ENCODE assay signal across 17 cellular contexts in genomic region chr11:66216911-66217310, GRCh38.
"Had no signal": no experiment of that assay in that cellular context is flagged by ENCODE, and none has a peak within 500 bp of the region (broad histone marks: within the 10 kb centered on the region; RNA-seq: fewer than 3 reads in every experiment).

No MANE protein-coding gene starts in this region.

- H3K4me3 Mint-ChIP-seq: endodermal cell, natural killer cell, neural crest cell had no signal

- H3K36me3 ChIP-seq: colonic mucosa, ovary had no signal

- H3K4me3 ChIP-seq: colonic mucosa, heart left ventricle, mucosa of descending colon, ovary, smooth muscle cell had no signal

- H3K27ac Mint-ChIP-seq: endodermal cell had no signal

- H3K9me3 ChIP-seq: colonic mucosa, heart left ventricle, mucosa of descending colon, ovary had no signal

- H3K4me1 ChIP-seq: colonic mucosa, heart left ventricle had no signal

- H3K9me3 Mint-ChIP-seq: endodermal cell, natural killer cell, neural crest cell had no signal

- H3K27me3 Mint-ChIP-seq: progenitor cell of endocrine pancreas had no signal

- H3K27ac ChIP-seq: colonic mucosa, heart left ventricle, ovary had no signal

- DNase-seq: colonic mucosa; effector CD4-positive, alpha-beta T cell; endodermal cell; heart left ventricle; hypothalamus; kidney glomerular epithelial cell; mucosa of descending colon; natural killer cell; right cardiac atrium; stimulated activated CD4-positive, alpha-beta T cell treated with anti-CD3 and anti-CD28 coated beads, Interleukin-2, amount 100 ng/mL, for 48 hours; stimulated activated naive CD4-positive, alpha-beta T cell treated with Interleukin-2 at 50 U/mL for 16 hours; trophoblast cell had no signal

- ATAC-seq: esophagus mucosa, heart left ventricle, mucosa of descending colon, natural killer cell, right cardiac atrium had no signal

- H3K4me2 ChIP-seq: smooth muscle cell had no signal

- H3K4me1 Mint-ChIP-seq: endodermal cell, neural crest cell had no signal

- H3K27me3 ChIP-seq: colonic mucosa, heart left ventricle, ovary had no signal
